In genomic region chr20:22495789-22496188, GRCh38 we compare ENCODE assay signal across 1 cellular context.
TF ChIP-seq lines count a peak whose summit lies in the region.

No MANE protein-coding gene starts in this region.

TF ChIP-seq in HepG2, 621 proteins besides CTCF, POLR2A, EP300 and RAD21:
- TF ChIP-seq CREM (IDR thresholded peaks at IDR 0.05), result 0 out of 2 replicates have a peak, but pooled peaks have one; percentile 13
- no peak for TF ChIP-seq CREM (CRISPR knock-in tag; IDR thresholded peaks at IDR 0.05)
- TF ChIP-seq KDM6A (CRISPR knock-in tag; IDR thresholded peaks at IDR 0.05; ENCODE audit: low read depth), result 0 out of 2 replicates have a peak, but pooled peaks have one; percentile 22
- 0 out of 2 replicates have a peak, but pooled peaks have one; percentile 22 for TF ChIP-seq ZNF331 (CRISPR knock-in tag; IDR thresholded peaks at IDR 0.05)
- TF ChIP-seq HNF1A (IDR thresholded peaks at IDR 0.05; ENCODE audit: low read depth), result no peak
- TF ChIP-seq HNF1A (CRISPR knock-in tag; IDR thresholded peaks at IDR 0.05; ENCODE audit: borderline replicate concordance), result peak; percentile 21; the same call in 1 of the 2 replicates
- TF ChIP-seq KDM4B (CRISPR knock-in tag; IDR thresholded peaks at IDR 0.05), result 0 out of 2 replicates have a peak, but pooled peaks have one; percentile 6
- TF ChIP-seq NR2C2 (CRISPR knock-in tag; IDR thresholded peaks at IDR 0.05; ENCODE audit: borderline replicate concordance), result 0 out of 2 replicates have a peak, but pooled peaks have one; percentile 20
- no peak for TF ChIP-seq ARID2 (CRISPR knock-in tag; IDR thresholded peaks at IDR 0.05; ENCODE audit: borderline replicate concordance)
- 0 out of 2 replicates have a peak, but pooled peaks have one; percentile 42 for TF ChIP-seq ZNF484 (CRISPR knock-in tag; IDR thresholded peaks at IDR 0.05; ENCODE audit: borderline replicate concordance, low read depth)
- TF ChIP-seq SAP130 (CRISPR knock-in tag; IDR thresholded peaks at IDR 0.05; ENCODE audit: low read depth), result peak; percentile 12; the same call in 1 of the 2 replicates
- TF ChIP-seq ZBTB8A (CRISPR knock-in tag; IDR thresholded peaks at IDR 0.05; ENCODE audit: borderline replicate concordance, low read depth), result 0 out of 2 replicates have a peak, but pooled peaks have one; percentile 41
- peak; percentile 82 for TF ChIP-seq ZNF644 (CRISPR knock-in tag; IDR thresholded peaks at IDR 0.05; ENCODE audit: low read depth)
- TF ChIP-seq, protein P1, sequence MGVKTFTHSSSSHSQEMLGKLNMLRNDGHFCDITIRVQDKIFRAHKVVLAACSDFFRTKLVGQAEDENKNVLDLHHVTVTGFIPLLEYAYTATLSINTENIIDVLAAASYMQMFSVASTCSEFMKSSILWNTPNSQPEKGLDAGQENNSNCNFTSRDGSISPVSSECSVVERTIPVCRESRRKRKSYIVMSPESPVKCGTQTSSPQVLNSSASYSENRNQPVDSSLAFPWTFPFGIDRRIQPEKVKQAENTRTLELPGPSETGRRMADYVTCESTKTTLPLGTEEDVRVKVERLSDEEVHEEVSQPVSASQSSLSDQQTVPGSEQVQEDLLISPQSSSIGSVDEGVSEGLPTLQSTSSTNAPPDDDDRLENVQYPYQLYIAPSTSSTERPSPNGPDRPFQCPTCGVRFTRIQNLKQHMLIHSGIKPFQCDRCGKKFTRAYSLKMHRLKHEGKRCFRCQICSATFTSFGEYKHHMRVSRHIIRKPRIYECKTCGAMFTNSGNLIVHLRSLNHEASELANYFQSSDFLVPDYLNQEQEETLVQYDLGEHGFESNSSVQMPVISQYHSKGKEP (CRISPR knock-in tag; IDR thresholded peaks at IDR 0.05), result no peak
- TF ChIP-seq SOX13 (IDR thresholded peaks at IDR 0.05), result no peak
- peak in 1 of 2 experiments; percentile 64; a peak in 2 of 4 replicates for TF ChIP-seq SOX13 (CRISPR knock-in tag; conservative IDR thresholded peaks at IDR 0.05 in 1 of 2, IDR thresholded peaks at IDR 0.05 in 1 of 2)
- TF ChIP-seq PBX2 (CRISPR knock-in tag; IDR thresholded peaks at IDR 0.05), result no peak
- peak; percentile 34; the same call in 1 of the 2 replicates for TF ChIP-seq PAXIP1 (CRISPR knock-in tag; conservative IDR thresholded peaks at IDR 0.05)
- 0 out of 2 replicates have a peak, but pooled peaks have one; percentile 34 for TF ChIP-seq ZSCAN29 (CRISPR knock-in tag; conservative IDR thresholded peaks at IDR 0.05)
- TF ChIP-seq MTA3 (CRISPR knock-in tag; IDR thresholded peaks at IDR 0.05), result no peak
- TF ChIP-seq SCMH1 (CRISPR knock-in tag; IDR thresholded peaks at IDR 0.05; ENCODE audit: borderline replicate concordance), result no peak
- 0 out of 2 replicates have a peak, but pooled peaks have one; percentile 43 for TF ChIP-seq SALL1 (CRISPR knock-in tag; IDR thresholded peaks at IDR 0.05)
- TF ChIP-seq ZKSCAN5 (CRISPR knock-in tag; IDR thresholded peaks at IDR 0.05), result no peak
- 0 out of 2 replicates have a peak, but pooled peaks have one; percentile 28 for TF ChIP-seq RXRB (CRISPR knock-in tag; IDR thresholded peaks at IDR 0.05; ENCODE audit: borderline replicate concordance)
- TF ChIP-seq BCL6 (CRISPR knock-in tag; IDR thresholded peaks at IDR 0.05), result no peak
- 0 out of 2 replicates have a peak, but pooled peaks have one; percentile 28 for TF ChIP-seq ZNF710 (CRISPR knock-in tag; IDR thresholded peaks at IDR 0.05; ENCODE audit: borderline replicate concordance)
- TF ChIP-seq SOX5 (CRISPR knock-in tag; IDR thresholded peaks at IDR 0.05; ENCODE audit: borderline replicate concordance), result peak; percentile 50
- TF ChIP-seq ZNF317 (CRISPR knock-in tag; IDR thresholded peaks at IDR 0.05), result peak; percentile 41; the same call in 1 of the 2 replicates
- TF ChIP-seq HNF4G (IDR thresholded peaks at IDR 0.05; ENCODE audit: borderline replicate concordance, low read depth, low read length), result peak; percentile 38; the same call in 1 of the 2 replicates
- no peak for TF ChIP-seq HNF4G (CRISPR knock-in tag; IDR thresholded peaks at IDR 0.05; ENCODE audit: borderline replicate concordance, low read depth)
- no peak for TF ChIP-seq ZNF343 (CRISPR knock-in tag; IDR thresholded peaks at IDR 0.05)
- peak; percentile 82 for TF ChIP-seq HNF4A (CRISPR knock-in tag; IDR thresholded peaks at IDR 0.05)
- TF ChIP-seq, protein P2, sequence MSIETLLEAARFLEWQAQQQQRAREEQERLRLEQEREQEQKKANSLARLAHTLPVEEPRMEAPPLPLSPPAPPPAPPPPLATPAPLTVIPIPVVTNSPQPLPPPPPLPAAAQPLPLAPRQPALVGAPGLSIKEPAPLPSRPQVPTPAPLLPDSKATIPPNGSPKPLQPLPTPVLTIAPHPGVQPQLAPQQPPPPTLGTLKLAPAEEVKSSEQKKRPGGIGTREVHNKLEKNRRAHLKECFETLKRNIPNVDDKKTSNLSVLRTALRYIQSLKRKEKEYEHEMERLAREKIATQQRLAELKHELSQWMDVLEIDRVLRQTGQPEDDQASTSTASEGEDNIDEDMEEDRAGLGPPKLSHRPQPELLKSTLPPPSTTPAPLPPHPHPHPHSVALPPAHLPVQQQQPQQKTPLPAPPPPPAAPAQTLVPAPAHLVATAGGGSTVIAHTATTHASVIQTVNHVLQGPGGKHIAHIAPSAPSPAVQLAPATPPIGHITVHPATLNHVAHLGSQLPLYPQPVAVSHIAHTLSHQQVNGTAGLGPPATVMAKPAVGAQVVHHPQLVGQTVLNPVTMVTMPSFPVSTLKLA (IDR thresholded peaks at IDR 0.05), result no peak
- TF ChIP-seq RARA (CRISPR knock-in tag; IDR thresholded peaks at IDR 0.05), result peak; percentile 29; the same call in 1 of the 2 replicates
- TF ChIP-seq POGZ (CRISPR knock-in tag; IDR thresholded peaks at IDR 0.05), result 0 out of 2 replicates have a peak, but pooled peaks have one; percentile 42
- TF ChIP-seq ARID5B (CRISPR knock-in tag; IDR thresholded peaks at IDR 0.05), result peak; percentile 66
- 0 out of 2 replicates have a peak, but pooled peaks have one; percentile 55 for TF ChIP-seq RARG (CRISPR knock-in tag; IDR thresholded peaks at IDR 0.05; ENCODE audit: low read depth)
- TF ChIP-seq GATAD2A (CRISPR knock-in tag; IDR thresholded peaks at IDR 0.05), result peak; percentile 45; the same call in 1 of the 2 replicates
- TF ChIP-seq SOX6 (IDR thresholded peaks at IDR 0.05), result no peak
- TF ChIP-seq SOX6 (CRISPR knock-in tag; IDR thresholded peaks at IDR 0.05), result peak; percentile 73
- 0 out of 2 replicates have a peak, but pooled peaks have one; percentile 27 for TF ChIP-seq ARNTL (CRISPR knock-in tag; IDR thresholded peaks at IDR 0.05)
